ENCODE assay signal across 9 cellular contexts in genomic region chr6:25277857-25278256, GRCh38. TPM values are rescaled to one million over a fixed set of nuclear protein-coding genes. Genes with fewer than 3 reads are reported as not detected.
DNase-seq lines count a peak whose midpoint lies in the region; ATAC-seq and TF ChIP-seq lines count a peak whose summit lies in the region.
"Had no signal": no experiment of that assay in that cellular context is flagged by ENCODE, and none has a peak within 500 bp of the region (broad histone marks: within the 10 kb centered on the region; RNA-seq: fewer than 3 reads in every experiment).

No MANE protein-coding gene starts in this region.

- DNase-seq in activated T-cell treated with anti-CD3 and anti-CD28 coated beads, Interleukin-2, amount 50 U/mL, for 4 hours, result no peak
- DNase-seq in activated T-cell treated with anti-CD3 and anti-CD28 coated beads for 4 hours (no peak), hepatocyte (ENCODE audit: low spot score) (no peak), Kasumi-1 (lab: John Stamatoyannopoulos, UW) (no peak), NOMO-1 (lab: John Stamatoyannopoulos, UW; ENCODE audit: unreplicated experiment in 2 of 2) (no peak)
- no peak for DNase-seq in activated CD8-positive, alpha-beta T cell treated with anti-CD3 and anti-CD28 coated beads for 36 hours

- no peaks in the 10 kb centered on the region for H3K9me3 ChIP-seq in hepatocyte (ENCODE audit: low read depth)
- H3K9me3 ChIP-seq: gastroesophageal sphincter had no signal

- peaks cover 24% of the 10 kb centered on the region for H3K79me2 ChIP-seq in hepatocyte

- TF ChIP-seq CTCF in activated CD8-positive, alpha-beta T cell treated with anti-CD3 and anti-CD28 coated beads for 36 hours (IDR thresholded peaks at IDR 0.05), result no peak
- TF ChIP-seq CTCF in hepatocyte (IDR thresholded peaks at IDR 0.05; ENCODE audit: poor library complexity), result no peak

- CTCF ChIA-PET in activated CD8-positive, alpha-beta T cell treated with anti-CD3 and anti-CD28 coated beads for 36 hours (lab: Charles Lee), result interaction anchor here (0.7 to 6.5 kb wide), 18 partner anchors 13 to 304 kb away, joined by 3 to 93 read pairs (median 6); no protein-coding TSS in a partner anchor

- POLR2A ChIA-PET in activated CD8-positive, alpha-beta T cell treated with anti-CD3 and anti-CD28 coated beads for 36 hours (lab: Charles Lee), result interaction anchor here (1.5 kb wide), 1 partner anchor 18 kb away, joined by 4 read pairs; no protein-coding TSS in a partner anchor

- no peaks in the 10 kb centered on the region for H3K9me3 Mint-ChIP-seq in activated T-cell treated with anti-CD3 and anti-CD28 coated beads, Interleukin-2, amount 50 U/mL, for 4 hours
- H3K9me3 Mint-ChIP-seq in activated CD8-positive, alpha-beta T cell treated with anti-CD3 and anti-CD28 coated beads for 36 hours, result no peaks in the 10 kb centered on the region

- no peaks in the 10 kb centered on the region for H3K36me3 ChIP-seq in hepatocyte (replicated peaks; ENCODE audit: insufficient read depth, low read depth)
- H3K36me3 ChIP-seq: gastroesophageal sphincter had no signal

- H4K20me1 ChIP-seq in hepatocyte (ENCODE audit: insufficient read depth, poor library complexity, severe bottlenecking), result no peaks in the 10 kb centered on the region

- H3K4me3 Mint-ChIP-seq in activated T-cell treated with anti-CD3 and anti-CD28 coated beads, Interleukin-2, amount 50 U/mL, for 4 hours, result peak overlapping the region; percentile 89
- peak overlapping the region; percentile 81 for H3K4me3 Mint-ChIP-seq in activated CD8-positive, alpha-beta T cell treated with anti-CD3 and anti-CD28 coated beads for 36 hours

- intact Hi-C loops in activated CD8-positive, alpha-beta T cell treated with anti-CD3 and anti-CD28 coated beads for 36 hours (cut with micrococcal nuclease), result loop anchor here (5.0 kb wide), 1 partner anchor 89 kb away; no protein-coding TSS in a partner anchor

- H3K27ac ChIP-seq in hepatocyte (peak overlapping the region; percentile 96), temporal lobe (ENCODE audit: low read depth, low read length) (peak overlapping the region; percentile 51)

- 66% methylated on average over 1 of the region's 1 CpG for WGBS in hepatocyte (ENCODE audit: low lambda C conversion rate, missing lambda C conversion rate)

- no peak for ATAC-seq in activated T-cell treated with anti-CD3 and anti-CD28 coated beads, Interleukin-2, amount 50 U/mL, for 4 hours
- ATAC-seq in activated CD8-positive, alpha-beta T cell treated with anti-CD3 and anti-CD28 coated beads for 36 hours, result no peak
- ATAC-seq in GM21825 (IDR thresholded peaks at IDR 0.05; ENCODE audit: unreplicated experiment), result no peak

- no peaks in the 10 kb centered on the region for H3K36me3 Mint-ChIP-seq in activated T-cell treated with anti-CD3 and anti-CD28 coated beads, Interleukin-2, amount 50 U/mL, for 4 hours (ENCODE audit: insufficient read depth)
- H3K36me3 Mint-ChIP-seq in activated CD8-positive, alpha-beta T cell treated with anti-CD3 and anti-CD28 coated beads for 36 hours (ENCODE audit: low read depth), result no peaks in the 10 kb centered on the region

- H3K9me2 ChIP-seq in hepatocyte (replicated peaks; ENCODE audit: insufficient read depth), result no peaks in the 10 kb centered on the region

- H3K4me1 Mint-ChIP-seq in activated T-cell treated with anti-CD3 and anti-CD28 coated beads, Interleukin-2, amount 50 U/mL, for 4 hours (ENCODE audit: low read depth), result peaks cover 20% of the 10 kb centered on the region
- peaks cover 36% of the 10 kb centered on the region for H3K4me1 Mint-ChIP-seq in activated CD8-positive, alpha-beta T cell treated with anti-CD3 and anti-CD28 coated beads for 36 hours (ENCODE audit: low read depth)

- H3K27me3 Mint-ChIP-seq in activated T-cell treated with anti-CD3 and anti-CD28 coated beads, Interleukin-2, amount 50 U/mL, for 4 hours (ENCODE audit: low read depth), result peaks cover 5% of the 10 kb centered on the region
- no peaks in the 10 kb centered on the region for H3K27me3 Mint-ChIP-seq in activated CD8-positive, alpha-beta T cell treated with anti-CD3 and anti-CD28 coated beads for 36 hours

- H3K4me3 ChIP-seq in hepatocyte, result peak overlapping the region; percentile 74

- H3K4me2 ChIP-seq in hepatocyte, result peak overlapping the region; percentile 91

- no peak overlapping the region for H3K27ac Mint-ChIP-seq in activated CD8-positive, alpha-beta T cell treated with anti-CD3 and anti-CD28 coated beads for 36 hours

- peak overlapping the region; percentile 97 for H2AFZ ChIP-seq in hepatocyte

- H3K27me3 ChIP-seq in hepatocyte, result no peaks in the 10 kb centered on the region

- peaks cover 22% of the 10 kb centered on the region for H3K4me1 ChIP-seq in hepatocyte (ENCODE audit: insufficient read depth)

RNA-seq across cellular contexts. Expression of gene CARMIL1, which starts 1.3 kb away (rescaled TPM):
- total RNA-seq in activated T-cell treated with anti-CD3 and anti-CD28 coated beads, Interleukin-2, amount 50 U/mL, for 4 hours, result 1 to 10 TPM; 1.2 to 1.9 (median 1.2) TPM
- 1 to 10 TPM; 3.6 to 4.1 TPM for total RNA-seq in activated CD8-positive, alpha-beta T cell treated with anti-CD3 and anti-CD28 coated beads for 36 hours
- total RNA-seq in hepatocyte (37.3 and 40.6 TPM in 2 replicates), temporal lobe (21.1 TPM)
- 15.5 and 19.5 TPM in 2 replicates for polyA plus RNA-seq in hepatocyte
